In the genomic region with DNA sequence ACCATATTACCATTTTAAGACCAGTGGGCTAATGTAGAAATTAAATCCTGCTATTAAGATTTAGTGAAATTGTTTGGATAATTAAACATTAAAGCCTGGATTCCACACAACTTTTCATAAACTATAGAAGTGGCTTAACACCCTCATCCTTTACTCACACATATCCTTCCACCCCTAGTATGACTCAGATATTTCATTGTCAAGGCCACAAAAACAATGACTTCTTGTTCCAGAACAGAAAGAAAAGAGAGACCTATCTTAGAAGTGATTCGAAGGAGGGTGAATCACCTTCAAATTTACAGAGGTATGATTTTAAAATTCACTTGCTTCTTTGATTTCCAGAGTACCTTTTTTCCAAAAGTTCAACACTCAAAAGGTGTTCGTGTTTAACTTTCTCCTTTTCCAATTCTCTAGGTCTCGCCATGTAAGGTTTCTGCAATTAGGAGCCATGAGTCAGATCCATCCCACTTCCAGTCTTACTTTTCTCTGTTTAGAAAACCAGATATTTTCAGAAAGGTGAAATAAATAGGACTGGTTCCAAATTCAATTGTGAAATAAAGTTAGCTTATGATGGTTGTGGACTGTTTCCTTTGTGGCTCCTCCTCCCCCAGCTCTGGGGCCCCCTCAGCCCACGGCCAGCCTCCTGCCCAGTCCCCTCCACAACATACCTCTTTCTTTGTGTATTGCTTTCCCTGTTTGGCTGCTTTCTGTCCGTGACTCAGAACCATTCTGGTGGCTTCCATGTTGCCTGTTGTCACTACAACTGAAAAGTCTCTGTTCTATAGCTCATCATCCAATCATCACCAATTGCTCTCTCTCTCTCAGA, we compare ENCODE assay signal across 11 cellular contexts. TPM values are rescaled to one million over a fixed set of nuclear protein-coding genes. Genes with fewer than 3 reads are reported as not detected.
DNase-seq lines count a peak whose midpoint lies in the region; ATAC-seq, FAIRE-seq and TF ChIP-seq lines count a peak whose summit lies in the region.
"Had no signal": no experiment of that assay in that cellular context is flagged by ENCODE, and none has a peak within 500 bp of the region (broad histone marks: within the 10 kb centered on the region; RNA-seq: fewer than 3 reads in every experiment).

No MANE protein-coding gene starts in this region.

- TF ChIP-seq CTCF in foreskin fibroblast (IDR thresholded peaks at IDR 0.05; ENCODE audit: low read depth, low read length) = no peak

- peak overlapping the region; percentile 91 for H3K27ac Mint-ChIP-seq in activated T-helper 2 cell treated with anti-CD3 and anti-CD28 coated beads, Interferon-gamma antibody, Interleukin-2, Interleukin-4, amounts not matched to agents 10 μg/mL and 5 μg/mL and 100 μg/mL, durations not matched to agents 14 hours and 24 hours and 36 hours

- ATAC-seq in HG03354 (IDR thresholded peaks at IDR 0.05; ENCODE audit: poor library complexity, severe bottlenecking, unreplicated experiment) = no peak

- no peaks in the 10 kb centered on the region for H3K9me3 Mint-ChIP-seq in activated T-helper 2 cell treated with anti-CD3 and anti-CD28 coated beads, Interferon-gamma antibody, Interleukin-2, Interleukin-4, amounts not matched to agents 10 μg/mL and 5 μg/mL and 100 μg/mL, durations not matched to agents 14 hours and 24 hours and 36 hours

- no peak overlapping the region for H3K4me3 ChIP-seq in foreskin fibroblast (ENCODE audit: low read depth in 1 of 2, low read length in 2 of 2)
- H3K4me3 ChIP-seq: esophagus muscularis mucosa, left ventricle myocardium inferior had no signal

- peaks cover 24% of the 10 kb centered on the region for H3K4me1 Mint-ChIP-seq in activated T-helper 2 cell treated with anti-CD3 and anti-CD28 coated beads, Interferon-gamma antibody, Interleukin-2, Interleukin-4, amounts not matched to agents 10 μg/mL and 5 μg/mL and 100 μg/mL, durations not matched to agents 14 hours and 24 hours and 36 hours (ENCODE audit: low read depth)

- intact Hi-C loops in activated T-helper 2 cell treated with anti-CD3 and anti-CD28 coated beads, Interferon-gamma antibody, Interleukin-2, Interleukin-4, amounts not matched to agents 10 μg/mL and 5 μg/mL and 100 μg/mL, durations not matched to agents 14 hours and 24 hours and 36 hours (cut with micrococcal nuclease) = loop anchor here (1.0 kb wide), 1 partner anchor 40 kb away; no protein-coding TSS in a partner anchor

- FAIRE-seq in GM12892 (lab: Jason Lieb, UNC) = no peak

- no peak overlapping the region for H3K4me3 Mint-ChIP-seq in activated T-helper 2 cell treated with anti-CD3 and anti-CD28 coated beads, Interferon-gamma antibody, Interleukin-2, Interleukin-4, amounts not matched to agents 10 μg/mL and 5 μg/mL and 100 μg/mL, durations not matched to agents 14 hours and 24 hours and 36 hours (ENCODE audit: low read depth)

- H3K36me3 Mint-ChIP-seq in activated T-helper 2 cell treated with anti-CD3 and anti-CD28 coated beads, Interferon-gamma antibody, Interleukin-2, Interleukin-4, amounts not matched to agents 10 μg/mL and 5 μg/mL and 100 μg/mL, durations not matched to agents 14 hours and 24 hours and 36 hours (ENCODE audit: low read depth) = peaks cover 68% of the 10 kb centered on the region

- H3K27me3 Mint-ChIP-seq in activated T-helper 2 cell treated with anti-CD3 and anti-CD28 coated beads, Interferon-gamma antibody, Interleukin-2, Interleukin-4, amounts not matched to agents 10 μg/mL and 5 μg/mL and 100 μg/mL, durations not matched to agents 14 hours and 24 hours and 36 hours (ENCODE audit: low read depth) = no peaks in the 10 kb centered on the region

- DNase-seq in activated T-cell treated with anti-CD3 and anti-CD28 coated beads for 48 hours (ENCODE audit: low read depth) = peak; percentile 39
- no peak for DNase-seq in activated T-cell treated with anti-CD3 and anti-CD28 coated beads, Interleukin-2, amount 50 U/mL, for 1 hour
- DNase-seq in activated T-helper 2 cell treated with anti-CD3 and anti-CD28 coated beads, Interferon-gamma antibody, Interleukin-2, Interleukin-4, amounts not matched to agents 10 μg/mL and 5 μg/mL and 100 μg/mL, durations not matched to agents 14 hours and 24 hours and 36 hours (ENCODE audit: low spot score) = no peak
- DNase-seq in foreskin fibroblast = peak; percentile 15 to 22
- peak; percentile 6 to 54 for DNase-seq in stimulated activated CD8-positive, alpha-beta memory T cell treated with anti-CD3 and anti-CD28 coated beads, Interleukin-7, amount 100 ng/mL, for 48 hours (ENCODE audit: extremely low read depth in 1 of 2, low read depth in 1 of 2)
- no peak for DNase-seq in SW 1271 (lab: John Stamatoyannopoulos, UW)
- DNase-seq in GM12892 (ENCODE audit: insufficient read length) = no peak
- DNase-seq: activated gamma-delta T cell, left ventricle myocardium inferior had no signal

- no peak for TF ChIP-seq POLR2A in GM12892 (IDR thresholded peaks at IDR 0.05; ENCODE audit: low read depth, low read length)

RNA-seq across cellular contexts. Expression of a gene that starts 24.6 kb away (rescaled TPM):
- total RNA-seq in activated T-helper 2 cell treated with anti-CD3 and anti-CD28 coated beads, Interferon-gamma antibody, Interleukin-2, Interleukin-4, amounts not matched to agents 10 μg/mL and 5 μg/mL and 100 μg/mL, durations not matched to agents 14 hours and 24 hours and 36 hours = not detected in 2 replicates
- polyA plus RNA-seq in GM12892 (2012; ENCODE audit: missing spikeins) = not detected

RNA-seq across cellular contexts. Expression of a gene that starts 28.0 kb away (rescaled TPM):
- 3.2 and 4.7 TPM in 2 replicates for total RNA-seq in activated T-helper 2 cell treated with anti-CD3 and anti-CD28 coated beads, Interferon-gamma antibody, Interleukin-2, Interleukin-4, amounts not matched to agents 10 μg/mL and 5 μg/mL and 100 μg/mL, durations not matched to agents 14 hours and 24 hours and 36 hours
- polyA plus RNA-seq in GM12892 (2012; ENCODE audit: missing spikeins) = 0.91 TPM

RNA-seq across cellular contexts. Expression of a gene that starts 51.1 kb away (rescaled TPM):
- total RNA-seq in activated T-helper 2 cell treated with anti-CD3 and anti-CD28 coated beads, Interferon-gamma antibody, Interleukin-2, Interleukin-4, amounts not matched to agents 10 μg/mL and 5 μg/mL and 100 μg/mL, durations not matched to agents 14 hours and 24 hours and 36 hours = 535 and 561 TPM in 2 replicates
- 970 TPM for polyA plus RNA-seq in GM12892 (2012; ENCODE audit: missing spikeins)

Comparison
In these comparisons a context has a peak if more than half of its experiments do, and no peak if none do; other contexts are left out.
1. DNase-seq: peak in activated T-cell treated with anti-CD3 and anti-CD28 coated beads for 48 hours (single experiment), foreskin fibroblast (2 of 2) and stimulated activated CD8-positive, alpha-beta memory T cell treated with anti-CD3 and anti-CD28 coated beads, Interleukin-7, amount 100 ng/mL, for 48 hours (2 of 2); none in activated T-cell treated with anti-CD3 and anti-CD28 coated beads, Interleukin-2, amount 50 U/mL, for 1 hour (single experiment), activated T-helper 2 cell treated with anti-CD3 and anti-CD28 coated beads, Interferon-gamma antibody, Interleukin-2, Interleukin-4, amounts not matched to agents 10 μg/mL and 5 μg/mL and 100 μg/mL, durations not matched to agents 14 hours and 24 hours and 36 hours (single experiment), SW 1271 (0 of 2) and GM12892 (single experiment).